23 cellular contexts compared by ENCODE assay signal in genomic region chr14:68604822-68605221, GRCh38.
"Had no signal": no experiment of that assay in that cellular context is flagged by ENCODE, and none has a peak within 500 bp of the region (broad histone marks: within the 10 kb centered on the region; RNA-seq: fewer than 3 reads in every experiment).

No MANE protein-coding gene starts in this region.

- H3K27me3 Mint-ChIP-seq: effector memory CD8-positive, alpha-beta T cell; memory B cell; naive B cell; natural killer cell treated with Interleukin-12 subunit alpha and Interleukin-12 subunit beta and Interleukin-15 and Interleukin-18, amount 100 ng/mL, for 72 hours had no signal

- H3K9me3 Mint-ChIP-seq: effector memory CD8-positive, alpha-beta T cell; memory B cell; mesothelial cell of epicardium; natural killer cell treated with Interleukin-12 subunit alpha and Interleukin-12 subunit beta and Interleukin-15 and Interleukin-18, amount 100 ng/mL, for 72 hours; stimulated activated effector memory CD8-positive, alpha-beta T cell treated with anti-CD3 and anti-CD28 coated beads, Interleukin-12 subunit alpha, Interleukin-12 subunit beta, amount 100 ng/mL, for 72 hours had no signal

- DNase-seq: colonic mucosa; dermis blood vessel endothelial cell; effector memory CD8-positive, alpha-beta T cell; kidney; mucosa of descending colon; naive B cell; nucleus accumbens; sigmoid colon; stimulated activated CD4-positive, alpha-beta T cell treated with anti-CD3 and anti-CD28 coated beads, Interleukin-2, amount 100 ng/mL, for 24 hours; stimulated activated CD4-positive, alpha-beta T cell treated with anti-CD3 and anti-CD28 coated beads, Interleukin-4, amount 100 ng/mL, for 24 hours; stimulated activated naive CD4-positive, alpha-beta T cell treated with Interleukin-2 at 50 U/mL for 16 hours; stomach; uterus had no signal

- H3K27me3 ChIP-seq: colonic mucosa, right atrium auricular region, sigmoid colon, stomach, tibial artery, upper lobe of left lung, uterus had no signal

- H3K36me3 ChIP-seq: colonic mucosa, prostate gland, right atrium auricular region, sigmoid colon, stomach, tibial artery, upper lobe of left lung, uterus had no signal

- H3K9me3 ChIP-seq: colonic mucosa, mucosa of descending colon, prostate gland, right atrium auricular region, sigmoid colon, tibial artery, uterus had no signal

- H3K36me3 Mint-ChIP-seq: natural killer cell treated with Interleukin-12 subunit alpha and Interleukin-12 subunit beta and Interleukin-15 and Interleukin-18, amount 100 ng/mL, for 72 hours; stimulated activated effector memory CD8-positive, alpha-beta T cell treated with anti-CD3 and anti-CD28 coated beads, Interleukin-12 subunit alpha, Interleukin-12 subunit beta, amount 100 ng/mL, for 72 hours had no signal

- ATAC-seq: effector memory CD8-positive, alpha-beta T cell; left lobe of liver; mucosa of descending colon; natural killer cell treated with Interleukin-12 subunit alpha and Interleukin-12 subunit beta and Interleukin-15 and Interleukin-18, amount 100 ng/mL, for 72 hours; stimulated activated effector memory CD8-positive, alpha-beta T cell treated with anti-CD3 and anti-CD28 coated beads, Interleukin-12 subunit alpha, Interleukin-12 subunit beta, amount 100 ng/mL, for 72 hours had no signal

- H3K4me3 ChIP-seq: colonic mucosa, lung, mucosa of descending colon, prostate gland, right atrium auricular region, sigmoid colon, stomach, tibial artery, upper lobe of left lung, uterus had no signal

- H3K4me1 ChIP-seq: uterus had no signal

- H3K27ac Mint-ChIP-seq: effector memory CD8-positive, alpha-beta T cell; memory B cell; mesothelial cell of epicardium; stimulated activated effector memory CD8-positive, alpha-beta T cell treated with anti-CD3 and anti-CD28 coated beads, Interleukin-12 subunit alpha, Interleukin-12 subunit beta, amount 100 ng/mL, for 72 hours had no signal

- H3K4me3 Mint-ChIP-seq: effector memory CD8-positive, alpha-beta T cell; memory B cell; mesothelial cell of epicardium; natural killer cell treated with Interleukin-12 subunit alpha and Interleukin-12 subunit beta and Interleukin-15 and Interleukin-18, amount 100 ng/mL, for 72 hours; stimulated activated effector memory CD8-positive, alpha-beta T cell treated with anti-CD3 and anti-CD28 coated beads, Interleukin-12 subunit alpha, Interleukin-12 subunit beta, amount 100 ng/mL, for 72 hours had no signal

- H3K27ac ChIP-seq: colonic mucosa, prostate gland, right atrium auricular region, sigmoid colon, tibial artery, upper lobe of left lung had no signal
